8 cellular contexts compared by ENCODE assay signal in the genomic region with DNA sequence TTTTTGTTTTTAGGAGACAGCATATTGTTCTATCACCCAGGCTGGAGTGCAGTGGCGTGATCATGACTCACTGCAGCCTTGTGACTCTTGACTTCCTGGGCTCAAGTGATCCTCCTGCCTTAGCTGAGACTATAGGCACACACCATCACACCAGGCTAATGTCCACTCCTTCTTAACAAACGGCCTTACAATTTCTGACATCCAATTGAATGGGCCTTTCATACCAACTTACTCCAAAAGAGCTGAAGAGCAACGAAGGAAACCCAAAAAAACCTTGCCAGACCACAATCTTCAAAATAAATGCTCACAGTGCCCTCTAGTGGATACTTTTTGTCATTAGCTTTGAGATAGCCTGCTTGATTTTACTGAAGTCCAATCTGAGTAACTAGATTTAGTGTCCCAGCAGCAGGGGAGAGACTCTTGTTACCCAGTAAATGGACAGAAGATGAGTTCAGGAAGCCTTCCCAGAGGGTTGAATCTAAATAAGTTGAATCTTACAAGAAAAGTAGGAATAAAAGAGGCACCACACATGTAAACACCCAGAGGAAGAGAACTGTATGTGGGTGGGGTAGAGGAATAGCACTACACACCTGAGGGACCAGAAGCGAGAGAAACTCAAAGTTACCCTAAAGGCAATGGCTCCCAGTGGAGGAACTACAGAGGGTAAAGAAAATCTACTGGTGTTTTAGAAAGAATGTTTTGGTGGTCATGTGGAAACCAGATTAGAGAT. TPM values are rescaled to one million over a fixed set of nuclear protein-coding genes. Genes with fewer than 3 reads are reported as not detected.
DNase-seq lines count a peak whose midpoint lies in the region; ATAC-seq and TF ChIP-seq lines count a peak whose summit lies in the region.

No MANE protein-coding gene starts in this region.

- peak overlapping the region; percentile 55 to 92 (median 74) for H3K27ac Mint-ChIP-seq in naive B cell

- ATAC-seq in GM18909 (IDR thresholded peaks at IDR 0.05; ENCODE audit: poor library complexity, unreplicated experiment) (peak; percentile 70), HG03139 (IDR thresholded peaks at IDR 0.05; ENCODE audit: unreplicated experiment) (peak; percentile 77), esophagus mucosa (peak; percentile 87), naive B cell (ENCODE audit: low read depth in 2 of 2) (peak; percentile 38 to 66)

- H3K4me3 ChIP-seq in WI38 (ENCODE audit: low read depth, low read length), result no peak overlapping the region

- no peaks in the 10 kb centered on the region for H3K9me3 Mint-ChIP-seq in naive B cell

- peaks cover 25 to 44% (median 34%) of the 10 kb centered on the region in 3 donors for H3K4me1 Mint-ChIP-seq in naive B cell

- peak; percentile 53 for TF ChIP-seq CTCF in WI38 (IDR thresholded peaks at IDR 0.05; ENCODE audit: low read depth, low read length)

- no peaks in the 10 kb centered on the region for H3K27me3 Mint-ChIP-seq in naive B cell

- peak; percentile 73 for DNase-seq in COLO829 (ENCODE audit: low spot score)
- DNase-seq in NCI-H2171 treated with DMSO at 0.1 percent for 48 hours (lab: John Stamatoyannopoulos, UW), result peak; percentile 79
- peak; percentile 39 for DNase-seq in naive B cell
- DNase-seq in effector CD8-positive, alpha-beta T cell (lab: John Stamatoyannopoulos, UW), result no peak

- H3K36me3 Mint-ChIP-seq in naive B cell, result peaks cover 15 to 21% of the 10 kb centered on the region in 2 donors

- H3K4me3 Mint-ChIP-seq in naive B cell, result peak overlapping the region in 5 of 8 donors; percentile 7 to 66 (median 37)

RNA-seq across cellular contexts. Expression of a gene that starts 9.3 kb away (rescaled TPM):
- 15.5 TPM for total RNA-seq in esophagus mucosa
- polyA plus RNA-seq in naive B cell (ENCODE audit: low read depth in 6 of 6), result 10 to 100 TPM; 41.4 to 83.3 (median 46.7) TPM
